ENCODE assay signal across 26 cellular contexts in genomic region chr18:10266236-10266585, GRCh38.
"Had no signal": no experiment of that assay in that cellular context is flagged by ENCODE, and none has a peak within 500 bp of the region (broad histone marks: within the 10 kb centered on the region; RNA-seq: fewer than 3 reads in every experiment).

No MANE protein-coding gene starts in this region.

- H3K27me3 ChIP-seq: ascending aorta, dorsolateral prefrontal cortex, foreskin keratinocyte, gastrocnemius medialis, heart left ventricle had no signal

- H3K9me3 ChIP-seq: ascending aorta, gastrocnemius medialis, heart left ventricle had no signal

- H3K4me1 ChIP-seq: foreskin keratinocyte, gastrocnemius medialis had no signal

- DNase-seq: activated CD4-positive, alpha-beta memory T cell treated with anti-CD3 and anti-CD28 coated beads for 36 hours; activated CD4-positive, alpha-beta T cell treated with anti-CD3 and anti-CD28 coated beads for 36 hours; activated CD4-positive, alpha-beta T cell treated with anti-CD3 and anti-CD28 coated beads, Interleukin-2, amount 10 ng/mL, durations not matched to agents 24 days and 14 days; activated CD4-positive, CD25-positive, alpha-beta regulatory T cell; activated CD4-positive, CD25-positive, alpha-beta regulatory T cell treated with anti-CD3 and anti-CD28 coated beads, Interleukin-2, amount 50 U/mL, for 72 hours; activated CD8-positive, alpha-beta memory T cell treated with anti-CD3 and anti-CD28 coated beads, Interleukin-2, amount 10 ng/mL, durations not matched to agents 7 days and 5 days; activated CD8-positive, alpha-beta memory T cell treated with anti-CD3 and anti-CD28 coated beads, Interleukin-2, amount 50 U/mL, for 4 hours; activated CD8-positive, alpha-beta T cell treated with anti-CD3 and anti-CD28 coated beads, Interleukin-2, amount 10 ng/mL, durations not matched to agents 7 days and 5 days; activated gamma-delta T cell; activated naive CD4-positive, alpha-beta T cell; activated naive CD4-positive, alpha-beta T cell treated with anti-CD3 and anti-CD28 coated beads, Interleukin-2, amount 10 ng/mL, durations not matched to agents 7 days and 5 days; activated naive CD8-positive, alpha-beta T cell treated with anti-CD3 and anti-CD28 coated beads, Interleukin-2, amount 10 ng/mL, durations not matched to agents 7 days and 5 days; activated T-cell treated with anti-CD3 and anti-CD28 coated beads, Interleukin-2, amount 50 U/mL, for 1 hour; activated T-cell treated with anti-CD3 and anti-CD28 coated beads, Interleukin-2, amount 50 U/mL, for 48 hours; dorsolateral prefrontal cortex; effector memory CD4-positive, alpha-beta T cell; endodermal cell; foreskin keratinocyte; gastrocnemius medialis; glutamatergic neuron; heart left ventricle; T-helper 2 cell had no signal

- H3K27ac ChIP-seq: ascending aorta, coronary artery, dorsolateral prefrontal cortex, foreskin keratinocyte, gastrocnemius medialis, heart left ventricle had no signal

- ATAC-seq: activated CD4-positive, alpha-beta T cell treated with anti-CD3 and anti-CD28 coated beads for 36 hours; activated CD8-positive, alpha-beta memory T cell treated with anti-CD3 and anti-CD28 coated beads, Interleukin-2, amount 10 ng/mL, durations not matched to agents 7 days and 5 days; activated CD8-positive, alpha-beta T cell treated with anti-CD3 and anti-CD28 coated beads, Interleukin-2, amount 10 ng/mL, durations not matched to agents 7 days and 5 days; activated naive CD4-positive, alpha-beta T cell treated with anti-CD3 and anti-CD28 coated beads, Interleukin-2, amount 50 U/mL, for 72 hours; esophagus mucosa; foreskin keratinocyte; gastrocnemius medialis; heart left ventricle had no signal

- H3K36me3 ChIP-seq: ascending aorta, gastrocnemius medialis, heart left ventricle had no signal

- H3K4me3 ChIP-seq: ascending aorta, coronary artery, dorsolateral prefrontal cortex, gastrocnemius medialis, heart left ventricle had no signal
